ENCODE assay signal across 3 cellular contexts in the genomic region with DNA sequence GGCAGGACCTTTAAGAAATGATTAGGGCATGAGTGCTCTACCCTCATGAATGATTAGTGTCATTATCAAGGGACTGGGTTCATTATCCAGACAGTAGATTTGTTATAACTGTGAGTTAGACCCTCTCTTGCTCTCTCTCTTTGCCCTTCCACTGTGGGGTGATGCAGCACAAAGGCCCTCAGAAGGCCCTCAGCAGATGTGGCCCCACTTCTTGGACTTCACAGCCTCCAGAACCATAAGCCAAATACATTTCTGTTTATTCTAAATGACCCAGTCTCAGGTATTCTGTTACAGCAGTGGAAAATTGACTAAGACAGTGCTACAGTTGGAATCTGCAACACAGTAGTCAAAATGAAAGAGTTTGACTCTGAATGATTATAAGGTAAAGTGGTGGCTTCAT.
A peak's percentile ranks its signal among the peaks of the same experiment; 100 is the strongest.
TF ChIP-seq lines count a peak whose summit lies in the region.

No MANE protein-coding gene starts in this region.

TF ChIP-seq in HepG2, 621 proteins besides CTCF, POLR2A, EP300 and RAD21:
- TF ChIP-seq CCDC6 (CRISPR knock-in tag; IDR thresholded peaks at IDR 0.05) (no peak), ZNF564 (CRISPR knock-in tag; IDR thresholded peaks at IDR 0.05) (peak; percentile 99)

TF ChIP-seq in HCT116, 20 proteins besides CTCF, POLR2A, EP300 and RAD21:
- TF ChIP-seq EGR1 (IDR thresholded peaks at IDR 0.05; ENCODE audit: low read depth) (no peak), ELF1 (IDR thresholded peaks at IDR 0.05; ENCODE audit: borderline replicate concordance, low read depth) (no peak), TCF7L2 (IDR thresholded peaks at IDR 0.05; ENCODE audit: borderline replicate concordance, extremely low read depth, insufficient read depth, insufficient read length) (no peak)
- TF ChIP-seq, protein P1, sequence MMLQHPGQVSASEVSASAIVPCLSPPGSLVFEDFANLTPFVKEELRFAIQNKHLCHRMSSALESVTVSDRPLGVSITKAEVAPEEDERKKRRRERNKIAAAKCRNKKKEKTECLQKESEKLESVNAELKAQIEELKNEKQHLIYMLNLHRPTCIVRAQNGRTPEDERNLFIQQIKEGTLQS (IDR thresholded peaks at IDR 0.05) = no peak
TF ChIP-seq in HCT116: peak in this region for 0.

TF ChIP-seq in HEK293, 187 proteins besides CTCF, POLR2A, EP300 and RAD21:
- TF ChIP-seq ZNF426 (tag by site-specific recombination; IDR thresholded peaks at IDR 0.05) (no peak), SETDB1 (IDR thresholded peaks at IDR 0.05; ENCODE audit: insufficient read length, low read length) (peak; percentile 67), HOXA7 (CRISPR knock-in tag; IDR thresholded peaks at IDR 0.05; ENCODE audit: borderline replicate concordance) (no peak), KLF7 (tag by site-specific recombination; IDR thresholded peaks at IDR 0.05; ENCODE audit: borderline replicate concordance) (no peak), ZNF394 (tag by site-specific recombination; IDR thresholded peaks at IDR 0.05; ENCODE audit: borderline replicate concordance) (no peak), REPIN1 (tag by site-specific recombination; IDR thresholded peaks at IDR 0.05; ENCODE audit: low read depth) (no peak)
- TF ChIP-seq, protein P2, sequence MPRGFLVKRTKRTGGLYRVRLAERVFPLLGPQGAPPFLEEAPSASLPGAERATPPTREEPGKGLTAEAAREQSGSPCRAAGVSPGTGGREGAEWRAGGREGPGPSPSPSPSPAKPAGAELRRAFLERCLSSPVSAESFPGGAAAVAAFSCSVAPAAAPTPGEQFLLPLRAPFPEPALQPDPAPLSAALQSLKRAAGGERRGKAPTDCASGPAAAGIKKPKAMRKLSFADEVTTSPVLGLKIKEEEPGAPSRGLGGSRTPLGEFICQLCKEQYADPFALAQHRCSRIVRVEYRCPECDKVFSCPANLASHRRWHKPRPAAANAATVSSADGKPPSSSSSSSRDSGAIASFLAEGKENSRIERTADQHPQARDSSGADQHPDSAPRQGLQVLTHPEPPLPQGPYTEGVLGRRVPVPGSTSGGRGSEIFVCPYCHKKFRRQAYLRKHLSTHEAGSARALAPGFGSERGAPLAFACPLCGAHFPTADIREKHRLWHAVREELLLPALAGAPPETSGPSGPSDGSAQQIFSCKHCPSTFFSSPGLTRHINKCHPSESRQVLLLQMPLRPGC (tag by site-specific recombination; IDR thresholded peaks at IDR 0.05) = no peak
